Comparison of ENCODE assay signal across 23 cellular contexts in genomic region chr7:121211253-121211652, GRCh38.
"Had no signal": no experiment of that assay in that cellular context is flagged by ENCODE, and none has a peak within 500 bp of the region (broad histone marks: within the 10 kb centered on the region; RNA-seq: fewer than 3 reads in every experiment).

No MANE protein-coding gene starts in this region.

- H3K36me3 Mint-ChIP-seq: activated naive CD4-positive, alpha-beta T cell treated with anti-CD3 and anti-CD28 coated beads, Interleukin-2, amount 50 U/mL, for 24 hours; type B pancreatic cell had no signal

- H3K9me3 Mint-ChIP-seq: activated CD4-positive, alpha-beta memory T cell treated with anti-CD3 and anti-CD28 coated beads, Interleukin-2, amount 10 ng/mL, durations not matched to agents 7 days and 5 days; activated CD4-positive, alpha-beta T cell treated with anti-CD3 and anti-CD28 coated beads, Interleukin-2, amount 10 ng/mL, durations not matched to agents 24 days and 14 days; activated naive CD4-positive, alpha-beta T cell treated with anti-CD3 and anti-CD28 coated beads, Interleukin-2, amount 50 U/mL, for 24 hours; activated T-helper 1 cell treated with anti-CD3 and anti-CD28 coated beads, Interleukin-12 subunit alpha, Interleukin-12 subunit beta, Interleukin-2, Interleukin-4 antibody, amounts not matched to agents 30 ng/mL and 10 ng/mL and 1 ng/mL, durations not matched to agents 14 hours and 24 hours and 36 hours; T-helper 1 cell treated with Interleukin-12 subunit alpha and Interleukin-12 subunit beta and Interleukin-4 antibody, amounts not matched to agents 30 μg/mL and 1 μg/mL, for 36 hours; type B pancreatic cell had no signal

- H3K27me3 ChIP-seq: body of pancreas, foreskin keratinocyte, right lobe of liver, vagina had no signal

- H3K4me3 ChIP-seq: body of pancreas, right lobe of liver, skin epidermis, vagina had no signal

- H3K4me3 Mint-ChIP-seq: activated CD4-positive, alpha-beta memory T cell treated with anti-CD3 and anti-CD28 coated beads, Interleukin-2, amount 10 ng/mL, durations not matched to agents 7 days and 5 days; activated CD4-positive, alpha-beta T cell treated with anti-CD3 and anti-CD28 coated beads, Interleukin-2, amount 10 ng/mL, durations not matched to agents 24 days and 14 days; activated naive CD4-positive, alpha-beta T cell treated with anti-CD3 and anti-CD28 coated beads, Interleukin-2, amount 50 U/mL, for 24 hours; activated T-helper 1 cell treated with anti-CD3 and anti-CD28 coated beads, Interleukin-12 subunit alpha, Interleukin-12 subunit beta, Interleukin-2, Interleukin-4 antibody, amounts not matched to agents 30 ng/mL and 10 ng/mL and 1 ng/mL, durations not matched to agents 14 hours and 24 hours and 36 hours; T-helper 1 cell treated with Interleukin-12 subunit alpha and Interleukin-12 subunit beta and Interleukin-4 antibody, amounts not matched to agents 30 μg/mL and 1 μg/mL, for 36 hours; type B pancreatic cell had no signal

- H3K27ac ChIP-seq: body of pancreas, foreskin keratinocyte, parathyroid adenoma, right lobe of liver, skin epidermis, vagina had no signal

- DNase-seq: activated CD4-positive, alpha-beta memory T cell treated with anti-CD3 and anti-CD28 coated beads, Interleukin-2, amount 10 ng/mL, durations not matched to agents 7 days and 5 days; activated CD4-positive, alpha-beta T cell treated with anti-CD3 and anti-CD28 coated beads, Interleukin-2, amount 10 ng/mL, durations not matched to agents 24 days and 14 days; activated gamma-delta T cell treated with Interleukin-2 at 50 U/mL for 16 hours; activated T-cell treated with anti-CD3 and anti-CD28 coated beads for 4 hours; anterior cingulate cortex; body of pancreas; central memory CD4-positive, alpha-beta T cell; effector memory CD4-positive, alpha-beta T cell; foreskin keratinocyte; hippocampal formation; kidney glomerular epithelial cell; mesenchymal stem cell; nucleus accumbens; right lobe of liver; stimulated activated CD4-positive, alpha-beta T cell treated with anti-CD3 and anti-CD28 coated beads, Interleukin-1b, Interleukin-23, amount 100 ng/mL, for 48 hours had no signal

- H3K36me3 ChIP-seq: right lobe of liver, vagina had no signal

- H3K4me1 Mint-ChIP-seq: activated CD4-positive, alpha-beta memory T cell treated with anti-CD3 and anti-CD28 coated beads, Interleukin-2, amount 10 ng/mL, durations not matched to agents 7 days and 5 days; activated CD4-positive, alpha-beta T cell treated with anti-CD3 and anti-CD28 coated beads, Interleukin-2, amount 10 ng/mL, durations not matched to agents 24 days and 14 days; activated naive CD4-positive, alpha-beta T cell treated with anti-CD3 and anti-CD28 coated beads, Interleukin-2, amount 50 U/mL, for 24 hours had no signal

- H3K79me2 ChIP-seq: parathyroid adenoma had no signal

- H3K4me1 ChIP-seq: body of pancreas, foreskin keratinocyte, parathyroid adenoma, right lobe of liver, vagina had no signal

- H3K27ac Mint-ChIP-seq: activated CD4-positive, alpha-beta memory T cell treated with anti-CD3 and anti-CD28 coated beads, Interleukin-2, amount 10 ng/mL, durations not matched to agents 7 days and 5 days; activated CD4-positive, alpha-beta T cell treated with anti-CD3 and anti-CD28 coated beads, Interleukin-2, amount 10 ng/mL, durations not matched to agents 24 days and 14 days; activated naive CD4-positive, alpha-beta T cell treated with anti-CD3 and anti-CD28 coated beads, Interleukin-2, amount 50 U/mL, for 24 hours; activated T-helper 1 cell treated with anti-CD3 and anti-CD28 coated beads, Interleukin-12 subunit alpha, Interleukin-12 subunit beta, Interleukin-2, Interleukin-4 antibody, amounts not matched to agents 30 ng/mL and 10 ng/mL and 1 ng/mL, durations not matched to agents 14 hours and 24 hours and 36 hours; T-helper 1 cell treated with Interleukin-12 subunit alpha and Interleukin-12 subunit beta and Interleukin-4 antibody, amounts not matched to agents 30 μg/mL and 1 μg/mL, for 36 hours; type B pancreatic cell had no signal

- H3K27me3 Mint-ChIP-seq: type B pancreatic cell had no signal

- ATAC-seq: activated CD4-positive, CD25-positive, alpha-beta regulatory T cell treated with anti-CD3 and anti-CD28 coated beads, Interleukin-2, amount 50 U/mL, for 24 hours; body of pancreas; foreskin keratinocyte; right lobe of liver had no signal

- H3K9ac ChIP-seq: parathyroid adenoma had no signal

- H2AFZ ChIP-seq: parathyroid adenoma had no signal

- H3K9me3 ChIP-seq: body of pancreas, right lobe of liver, vagina had no signal
